12 cellular contexts compared by ENCODE assay signal in the genomic region with DNA sequence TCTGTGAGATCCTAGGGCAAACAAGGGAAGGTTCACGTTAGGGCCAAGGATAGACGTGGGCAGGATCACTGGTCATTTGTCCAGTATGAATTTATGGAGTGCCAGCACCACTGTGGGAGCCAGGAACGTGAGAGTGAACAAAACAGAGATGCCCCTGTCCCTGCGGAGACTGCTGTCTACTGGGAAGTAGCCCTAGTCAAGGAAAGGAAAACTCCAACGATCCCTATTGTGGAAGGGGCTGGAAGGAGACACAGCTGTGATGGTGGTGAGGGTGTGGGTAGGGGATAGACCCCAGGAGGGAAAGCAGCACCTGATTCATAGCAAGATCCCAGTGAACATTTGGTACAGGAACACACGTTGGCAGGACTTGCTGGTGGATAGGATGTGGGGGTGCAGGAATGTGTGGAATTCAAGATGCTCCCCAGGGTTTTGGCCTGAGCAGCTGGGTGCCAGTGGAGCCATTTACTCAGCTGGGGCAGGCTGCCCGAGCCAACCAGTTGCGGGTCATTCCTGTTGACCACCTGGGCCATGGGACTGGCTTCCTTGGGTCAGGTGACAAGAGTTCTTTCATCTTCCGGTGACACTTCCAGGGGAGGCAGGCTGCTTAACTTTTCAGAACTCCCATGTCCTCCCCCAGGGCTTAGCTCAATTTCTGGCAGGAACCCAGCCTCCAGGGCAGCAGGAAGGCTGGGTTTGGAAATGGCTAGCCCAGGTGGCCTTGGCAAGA. TPM values are rescaled to one million over a fixed set of nuclear protein-coding genes. Genes with fewer than 3 reads are reported as not detected.
DNase-seq lines count a peak whose midpoint lies in the region; ATAC-seq, FAIRE-seq and TF ChIP-seq lines count a peak whose summit lies in the region.
"Had no signal": no experiment of that assay in that cellular context is flagged by ENCODE, and none has a peak within 500 bp of the region (broad histone marks: within the 10 kb centered on the region; RNA-seq: fewer than 3 reads in every experiment).

No MANE protein-coding gene starts in this region.

- no peak for ATAC-seq in activated T-helper 17 cell treated with anti-CD3 and anti-CD28 coated beads, Interleukin-2, amount 50 U/mL, for 72 hours (replicated peaks)
- no peak for ATAC-seq in natural killer cell treated with Interleukin-12 subunit alpha and Interleukin-12 subunit beta and Interleukin-15 and Interleukin-18, amount 100 ng/mL, for 72 hours

- peaks cover 5% of the 10 kb centered on the region for H3K4me1 Mint-ChIP-seq in activated T-helper 17 cell treated with anti-CD3 and anti-CD28 coated beads, Interleukin-2, amount 50 U/mL, for 72 hours
- peaks cover 10 to 14% of the 10 kb centered on the region in 2 donors for H3K4me1 Mint-ChIP-seq in natural killer cell treated with Interleukin-12 subunit alpha and Interleukin-12 subunit beta and Interleukin-15 and Interleukin-18, amount 100 ng/mL, for 72 hours (ENCODE audit: low read depth in 2 of 2)

- peaks cover 15% of the 10 kb centered on the region for H3K79me2 ChIP-seq in keratinocyte (ENCODE audit: control insufficient read depth, insufficient read depth, low read length)

- no peak overlapping the region for H2AFZ ChIP-seq in keratinocyte (ENCODE audit: control insufficient read depth, low read length)

- no peak for TF ChIP-seq CTCF in keratinocyte (optimal IDR thresholded peaks at IDR 0.05 in 1 of 3, IDR thresholded peaks at IDR 0.05 in 1 of 3, conservative IDR thresholded peaks at IDR 0.05 in 1 of 3; ENCODE audit: extremely low read depth in 1 of 3, insufficient read depth in 2 of 3, low read length in 3 of 3)
- TF ChIP-seq CTCF in vagina (IDR thresholded peaks at IDR 0.05) = no peak

- intact Hi-C loops in vagina (cut with DNase I) = no loop called here

- H3K9me3 ChIP-seq in keratinocyte (ENCODE audit: control insufficient read depth, low read depth, low read length) (no peaks in the 10 kb centered on the region), vagina (no peaks in the 10 kb centered on the region)

- no peak overlapping the region for H3K9ac ChIP-seq in keratinocyte (ENCODE audit: control insufficient read depth, extremely low read depth, insufficient read depth, low read length)

- FAIRE-seq in H54 (lab: Jason Lieb, UNC) (peak; percentile 27), keratinocyte (lab: Jason Lieb, UNC) (peak; percentile 20)

- peaks cover 7% of the 10 kb centered on the region for H4K20me1 ChIP-seq in keratinocyte (ENCODE audit: control insufficient read depth, extremely low read depth, insufficient read depth, low read length)

- H3K36me3 ChIP-seq in keratinocyte (ENCODE audit: control insufficient read depth in 2 of 2, extremely low read depth in 1 of 2, insufficient read depth in 2 of 2, low read length in 2 of 2) = peaks cover 2 to 4% of the 10 kb centered on the region in 2 experiments
- peaks cover 0 to 6% of the 10 kb centered on the region in 2 donors for H3K36me3 ChIP-seq in vagina

- peak overlapping the region; percentile 79 for H3K4me3 Mint-ChIP-seq in activated T-helper 17 cell treated with anti-CD3 and anti-CD28 coated beads, Interleukin-2, amount 50 U/mL, for 72 hours
- no peak overlapping the region for H3K4me3 Mint-ChIP-seq in natural killer cell treated with Interleukin-12 subunit alpha and Interleukin-12 subunit beta and Interleukin-15 and Interleukin-18, amount 100 ng/mL, for 72 hours

- H3K9me3 Mint-ChIP-seq in activated T-helper 17 cell treated with anti-CD3 and anti-CD28 coated beads, Interleukin-2, amount 50 U/mL, for 72 hours = no peaks in the 10 kb centered on the region
- no peaks in the 10 kb centered on the region for H3K9me3 Mint-ChIP-seq in natural killer cell treated with Interleukin-12 subunit alpha and Interleukin-12 subunit beta and Interleukin-15 and Interleukin-18, amount 100 ng/mL, for 72 hours
- H3K9me3 Mint-ChIP-seq: type B pancreatic cell had no signal

- H3K4me3 ChIP-seq in keratinocyte (ENCODE audit: control insufficient read depth in 2 of 3, extremely low read depth in 1 of 3, insufficient read depth in 2 of 3, low read depth in 1 of 3, low read length in 3 of 3) (no peak overlapping the region), vagina (no peak overlapping the region)

- H3K27ac ChIP-seq in keratinocyte (ENCODE audit: control insufficient read depth, insufficient read depth, low read length) (no peak overlapping the region), vagina (no peak overlapping the region)
- H3K27ac ChIP-seq: brain microvascular endothelial cell had no signal

- dilution Hi-C loops in keratinocyte (cut with MboI; ENCODE audit: extremely low pct_ligation_motif_present, low sequenced_read_pairs) = no loop called here

- H3K4me2 ChIP-seq in keratinocyte (ENCODE audit: control insufficient read depth, extremely low read depth, insufficient read depth, low read depth, low read length) = peak overlapping the region; percentile 91

- H3K27me3 ChIP-seq in keratinocyte (ENCODE audit: control insufficient read depth, extremely low read depth, insufficient read depth, low read length) = no peaks in the 10 kb centered on the region
- no peaks in the 10 kb centered on the region for H3K27me3 ChIP-seq in vagina
- H3K27me3 ChIP-seq: brain microvascular endothelial cell had no signal

- H3K27me3 Mint-ChIP-seq in activated T-helper 17 cell treated with anti-CD3 and anti-CD28 coated beads, Interleukin-2, amount 50 U/mL, for 72 hours = no peaks in the 10 kb centered on the region
- H3K27me3 Mint-ChIP-seq in natural killer cell treated with Interleukin-12 subunit alpha and Interleukin-12 subunit beta and Interleukin-15 and Interleukin-18, amount 100 ng/mL, for 72 hours = no peaks in the 10 kb centered on the region
- H3K27me3 Mint-ChIP-seq: type B pancreatic cell had no signal

- H3K9me1 ChIP-seq in keratinocyte (ENCODE audit: control insufficient read depth, extremely low read depth, insufficient read depth, low read length) = peaks cover 2% of the 10 kb centered on the region

- TF ChIP-seq POLR2A in H54 (IDR thresholded peaks at IDR 0.05; ENCODE audit: low read depth, low read length) = no peak
- TF ChIP-seq POLR2A in vagina (IDR thresholded peaks at IDR 0.05) = no peak

- H3K27ac Mint-ChIP-seq in activated T-helper 17 cell treated with anti-CD3 and anti-CD28 coated beads, Interleukin-2, amount 50 U/mL, for 72 hours = peak overlapping the region; percentile 34
- H3K27ac Mint-ChIP-seq in natural killer cell treated with Interleukin-12 subunit alpha and Interleukin-12 subunit beta and Interleukin-15 and Interleukin-18, amount 100 ng/mL, for 72 hours = no peak overlapping the region

- DNase-seq in AG08395 (ENCODE audit: low spot score) (peak; percentile 30), H54 (ENCODE audit: insufficient read length, low spot score) (peak; percentile 65), keratinocyte (ENCODE audit: low read depth, low spot score) (no peak), HUDEP-2 (lab: John Stamatoyannopoulos, UW; ENCODE audit: unreplicated experiment in 76 of 76) (no peak), vagina (ENCODE audit: extremely low spot score in 2 of 2) (no peak), AML-193 (lab: John Stamatoyannopoulos, UW) (no peak)
- DNase-seq in natural killer cell treated with Interleukin-12 subunit alpha and Interleukin-12 subunit beta and Interleukin-15 and Interleukin-18, amount 100 ng/mL, for 72 hours (ENCODE audit: low spot score) = no peak
- DNase-seq: activated CD8-positive, alpha-beta memory T cell treated with anti-CD3 and anti-CD28 coated beads, Interleukin-2, amount 50 U/mL, for 4 hours; brain microvascular endothelial cell; NCI-H774 had no signal

- H3K36me3 Mint-ChIP-seq in activated T-helper 17 cell treated with anti-CD3 and anti-CD28 coated beads, Interleukin-2, amount 50 U/mL, for 72 hours (ENCODE audit: low read depth) = peaks cover 13% of the 10 kb centered on the region
- no peaks in the 10 kb centered on the region for H3K36me3 Mint-ChIP-seq in natural killer cell treated with Interleukin-12 subunit alpha and Interleukin-12 subunit beta and Interleukin-15 and Interleukin-18, amount 100 ng/mL, for 72 hours
- H3K36me3 Mint-ChIP-seq: type B pancreatic cell had no signal

- peaks cover 33% of the 10 kb centered on the region for H3K4me1 ChIP-seq in keratinocyte (ENCODE audit: control insufficient read depth, extremely low read depth, insufficient read depth, low read length)
- peaks cover 28% of the 10 kb centered on the region for H3K4me1 ChIP-seq in vagina

RNA-seq across cellular contexts. Expression of gene ATP13A2, which starts 1.2 kb away (rescaled TPM):
- 10 to 100 TPM; 24.2 to 51.7 TPM for total RNA-seq in activated T-helper 17 cell treated with anti-CD3 and anti-CD28 coated beads, Interleukin-2, amount 50 U/mL, for 72 hours
- polyA plus RNA-seq in keratinocyte = 19.7 to 56.4 TPM (median 36.3 TPM) in 3 replicates
- polyA plus RNA-seq in keratinocyte (2011; ENCODE audit: low read depth) = 22.0 TPM
- 31.3 and 66.8 TPM in 2 replicates for polyA plus RNA-seq in keratinocyte (2011; cell fraction: cytosol; rRNA removed)
- 92.9 and 134 TPM in 2 replicates for polyA plus RNA-seq in keratinocyte (2011; cell fraction: nucleus; rRNA removed)
- polyA plus RNA-seq in keratinocyte (2012; ENCODE audit: low replicate concordance) = 46.3 and 103 TPM in 2 replicates
- 106 to 309 TPM (median 112 TPM) in 3 replicates for polyA minus RNA-seq in keratinocyte
- polyA minus RNA-seq in keratinocyte (2011; cell fraction: cytosol; rRNA and poly(A)+ RNA removed) = 157 TPM
- polyA minus RNA-seq in keratinocyte (2011; cell fraction: nucleus; rRNA and poly(A)+ RNA removed) = 191 and 201 TPM in 2 replicates
- 10 to 100 TPM; 68.0 to 88.3 TPM for total RNA-seq in natural killer cell treated with Interleukin-12 subunit alpha and Interleukin-12 subunit beta and Interleukin-15 and Interleukin-18, amount 100 ng/mL, for 72 hours
- 31.7 TPM for total RNA-seq in vagina

RNA-seq across cellular contexts. Expression of gene MFAP2, which starts 32.5 kb away (rescaled TPM):
- not detected for total RNA-seq in activated T-helper 17 cell treated with anti-CD3 and anti-CD28 coated beads, Interleukin-2, amount 50 U/mL, for 72 hours
- polyA plus RNA-seq in keratinocyte = 34.6 to 75.1 TPM (median 69.6 TPM) in 3 replicates
- 1.4 TPM for polyA plus RNA-seq in keratinocyte (2011; ENCODE audit: low read depth)
- polyA plus RNA-seq in keratinocyte (2011; cell fraction: cytosol; rRNA removed) = 48.6 and 72.5 TPM in 2 replicates
- 128 and 172 TPM in 2 replicates for polyA plus RNA-seq in keratinocyte (2011; cell fraction: nucleus; rRNA removed)
- polyA plus RNA-seq in keratinocyte (2012; ENCODE audit: low replicate concordance) = 19.2 and 71.2 TPM in 2 replicates
- 31.3 to 137 TPM (median 60.1 TPM) in 3 replicates for polyA minus RNA-seq in keratinocyte
- 84.8 TPM for polyA minus RNA-seq in keratinocyte (2011; cell fraction: cytosol; rRNA and poly(A)+ RNA removed)
- 39.6 and 43.4 TPM in 2 replicates for polyA minus RNA-seq in keratinocyte (2011; cell fraction: nucleus; rRNA and poly(A)+ RNA removed)
- not detected for total RNA-seq in natural killer cell treated with Interleukin-12 subunit alpha and Interleukin-12 subunit beta and Interleukin-15 and Interleukin-18, amount 100 ng/mL, for 72 hours
- total RNA-seq in vagina = 51.1 TPM

RNA-seq across cellular contexts. Expression of gene SDHB, which starts 40.9 kb away (rescaled TPM):
- total RNA-seq in activated T-helper 17 cell treated with anti-CD3 and anti-CD28 coated beads, Interleukin-2, amount 50 U/mL, for 72 hours = 100 to 1,000 TPM in 1 of 2 donors, 10 to 100 TPM in 1; 82.9 to 137 TPM
- 149 to 228 TPM (median 162 TPM) in 3 replicates for polyA plus RNA-seq in keratinocyte
- 150 TPM for polyA plus RNA-seq in keratinocyte (2011; ENCODE audit: low read depth)
- 164 and 328 TPM in 2 replicates for polyA plus RNA-seq in keratinocyte (2011; cell fraction: cytosol; rRNA removed)
- 104 and 109 TPM in 2 replicates for polyA plus RNA-seq in keratinocyte (2011; cell fraction: nucleus; rRNA removed)
- 90.0 and 114 TPM in 2 replicates for polyA plus RNA-seq in keratinocyte (2012; ENCODE audit: low replicate concordance)
- 60.0 to 248 TPM (median 135 TPM) in 3 replicates for polyA minus RNA-seq in keratinocyte
- 89.4 TPM for polyA minus RNA-seq in keratinocyte (2011; cell fraction: cytosol; rRNA and poly(A)+ RNA removed)
- 36.1 and 59.3 TPM in 2 replicates for polyA minus RNA-seq in keratinocyte (2011; cell fraction: nucleus; rRNA and poly(A)+ RNA removed)
- total RNA-seq in natural killer cell treated with Interleukin-12 subunit alpha and Interleukin-12 subunit beta and Interleukin-15 and Interleukin-18, amount 100 ng/mL, for 72 hours = 100 to 1,000 TPM in 1 of 2 donors, 10 to 100 TPM in 1; 92.1 to 106 TPM
- total RNA-seq in vagina = 96.5 TPM

Comparison
In these comparisons a context has a peak if more than half of its experiments do, and no peak if none do; other contexts are left out.
1. DNase-seq: peak in AG08395 (single experiment) and H54 (single experiment); none in keratinocyte (single experiment), HUDEP-2 (0 of 76), natural killer cell treated with Interleukin-12 subunit alpha and Interleukin-12 subunit beta and Interleukin-15 and Interleukin-18, amount 100 ng/mL, for 72 hours (single experiment), vagina (0 of 2) and AML-193 (0 of 2).
2. RNA of gene MFAP2, which starts 32.5 kb away (total RNA-seq): 51.1 TPM in vagina (single experiment); not detected in activated T-helper 17 cell treated with anti-CD3 and anti-CD28 coated beads, Interleukin-2, amount 50 U/mL, for 72 hours and not detected in natural killer cell treated with Interleukin-12 subunit alpha and Interleukin-12 subunit beta and Interleukin-15 and Interleukin-18, amount 100 ng/mL, for 72 hours; every median in the first group is over 10 times any median in the second.